Comparison of ENCODE assay signal across 1 cellular context in the genomic region with DNA sequence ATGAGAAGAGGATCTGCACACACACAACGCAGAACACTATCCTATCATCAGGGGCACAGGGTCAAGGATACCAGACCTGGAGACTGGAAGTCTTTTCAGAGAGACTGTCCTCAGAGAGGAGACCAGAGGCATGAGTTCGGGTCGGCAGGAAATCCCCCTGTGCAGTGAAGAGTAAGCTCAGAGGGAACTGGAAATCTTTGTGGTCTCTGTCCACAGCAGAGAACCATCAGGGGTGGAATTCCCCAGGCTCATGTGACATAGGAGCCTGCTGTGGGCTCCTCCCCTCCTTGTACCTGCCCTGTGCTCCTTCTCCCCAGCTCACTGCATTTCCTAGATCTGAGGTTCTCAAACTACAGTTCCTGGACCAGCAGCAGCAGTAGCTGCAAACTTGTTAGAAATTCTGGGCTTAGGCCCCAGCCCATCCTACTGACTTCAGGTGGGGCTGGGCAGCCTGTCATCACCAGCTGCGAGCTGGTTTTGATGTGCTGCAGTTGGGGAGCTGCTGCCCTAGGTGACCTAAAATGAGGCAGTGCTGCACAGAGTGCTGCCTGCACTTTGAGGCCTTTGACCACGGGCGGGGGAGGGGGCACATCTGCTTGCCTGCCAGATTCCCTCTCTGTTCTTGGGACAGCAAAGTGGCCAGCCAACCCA.
TF ChIP-seq lines count a peak whose summit lies in the region.

No MANE protein-coding gene starts in this region.

TF ChIP-seq in GM12878, 131 proteins besides CTCF, POLR2A, EP300 and RAD21 (continued from another document):
- no peak for TF ChIP-seq SREBF1 (IDR thresholded peaks at IDR 0.05; ENCODE audit: low read length)
- peak; percentile 90 for TF ChIP-seq BACH1 (IDR thresholded peaks at IDR 0.05; ENCODE audit: borderline replicate concordance)
- TF ChIP-seq CHD2 (IDR thresholded peaks at IDR 0.05; ENCODE audit: borderline replicate concordance, low read depth, low read length): peak; percentile 33; the same call in 1 of the 2 replicates
- TF ChIP-seq MAX (IDR thresholded peaks at IDR 0.05; ENCODE audit: low read depth, low read length): peak; percentile 54; the same call in 1 of the 2 replicates
- TF ChIP-seq CBFB (IDR thresholded peaks at IDR 0.05; ENCODE audit: low read depth): peak; percentile 92
- no peak for TF ChIP-seq CHD1 (IDR thresholded peaks at IDR 0.05; ENCODE audit: low read depth, low read length)
- TF ChIP-seq FOS (IDR thresholded peaks at IDR 0.05; ENCODE audit: borderline replicate concordance, extremely low read depth, insufficient read length): no peak
- TF ChIP-seq NR2F1 (conservative IDR thresholded peaks at IDR 0.05): peak; percentile 73; the same call in 1 of the 2 replicates
- TF ChIP-seq, protein P1, sequence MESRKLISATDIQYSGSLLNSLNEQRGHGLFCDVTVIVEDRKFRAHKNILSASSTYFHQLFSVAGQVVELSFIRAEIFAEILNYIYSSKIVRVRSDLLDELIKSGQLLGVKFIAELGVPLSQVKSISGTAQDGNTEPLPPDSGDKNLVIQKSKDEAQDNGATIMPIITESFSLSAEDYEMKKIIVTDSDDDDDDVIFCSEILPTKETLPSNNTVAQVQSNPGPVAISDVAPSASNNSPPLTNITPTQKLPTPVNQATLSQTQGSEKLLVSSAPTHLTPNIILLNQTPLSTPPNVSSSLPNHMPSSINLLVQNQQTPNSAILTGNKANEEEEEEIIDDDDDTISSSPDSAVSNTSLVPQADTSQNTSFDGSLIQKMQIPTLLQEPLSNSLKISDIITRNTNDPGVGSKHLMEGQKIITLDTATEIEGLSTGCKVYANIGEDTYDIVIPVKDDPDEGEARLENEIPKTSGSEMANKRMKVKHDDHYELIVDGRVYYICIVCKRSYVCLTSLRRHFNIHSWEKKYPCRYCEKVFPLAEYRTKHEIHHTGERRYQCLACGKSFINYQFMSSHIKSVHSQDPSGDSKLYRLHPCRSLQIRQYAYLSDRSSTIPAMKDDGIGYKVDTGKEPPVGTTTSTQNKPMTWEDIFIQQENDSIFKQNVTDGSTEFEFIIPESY (IDR thresholded peaks at IDR 0.05): no peak
- no peak for TF ChIP-seq PAX8 (IDR thresholded peaks at IDR 0.05)
- TF ChIP-seq TBL1XR1 (IDR thresholded peaks at IDR 0.05; ENCODE audit: low read depth, low read length): peak; percentile 72; the same call in 1 of the 2 replicates
- TF ChIP-seq FOXM1 (IDR thresholded peaks at IDR 0.05; ENCODE audit: low read depth, low read length): peak; percentile 64; the same call in 1 of the 2 replicates
- TF ChIP-seq JUND (IDR thresholded peaks at IDR 0.05; ENCODE audit: low read depth, low read length): no peak
- TF ChIP-seq POU2F2 (IDR thresholded peaks at IDR 0.05; ENCODE audit: borderline replicate concordance, low read depth, low read length): 0 out of 3 replicates have a peak, but pooled peaks have one; percentile 41
- TF ChIP-seq, protein P2, sequence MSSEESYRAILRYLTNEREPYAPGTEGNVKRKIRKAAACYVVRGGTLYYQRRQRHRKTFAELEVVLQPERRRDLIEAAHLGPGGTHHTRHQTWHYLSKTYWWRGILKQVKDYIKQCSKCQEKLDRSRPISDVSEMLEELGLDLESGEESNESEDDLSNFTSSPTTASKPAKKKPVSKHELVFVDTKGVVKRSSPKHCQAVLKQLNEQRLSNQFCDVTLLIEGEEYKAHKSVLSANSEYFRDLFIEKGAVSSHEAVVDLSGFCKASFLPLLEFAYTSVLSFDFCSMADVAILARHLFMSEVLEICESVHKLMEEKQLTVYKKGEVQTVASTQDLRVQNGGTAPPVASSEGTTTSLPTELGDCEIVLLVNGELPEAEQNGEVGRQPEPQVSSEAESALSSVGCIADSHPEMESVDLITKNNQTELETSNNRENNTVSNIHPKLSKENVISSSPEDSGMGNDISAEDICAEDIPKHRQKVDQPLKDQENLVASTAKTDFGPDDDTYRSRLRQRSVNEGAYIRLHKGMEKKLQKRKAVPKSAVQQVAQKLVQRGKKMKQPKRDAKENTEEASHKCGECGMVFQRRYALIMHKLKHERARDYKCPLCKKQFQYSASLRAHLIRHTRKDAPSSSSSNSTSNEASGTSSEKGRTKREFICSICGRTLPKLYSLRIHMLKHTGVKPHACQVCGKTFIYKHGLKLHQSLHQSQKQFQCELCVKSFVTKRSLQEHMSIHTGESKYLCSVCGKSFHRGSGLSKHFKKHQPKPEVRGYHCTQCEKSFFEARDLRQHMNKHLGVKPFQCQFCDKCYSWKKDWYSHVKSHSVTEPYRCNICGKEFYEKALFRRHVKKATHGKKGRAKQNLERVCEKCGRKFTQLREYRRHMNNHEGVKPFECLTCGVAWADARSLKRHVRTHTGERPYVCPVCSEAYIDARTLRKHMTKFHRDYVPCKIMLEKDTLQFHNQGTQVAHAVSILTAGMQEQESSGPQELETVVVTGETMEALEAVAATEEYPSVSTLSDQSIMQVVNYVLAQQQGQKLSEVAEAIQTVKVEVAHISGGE (CRISPR knock-in tag; IDR thresholded peaks at IDR 0.05): 0 out of 2 replicates have a peak, but pooled peaks have one; percentile 30
- TF ChIP-seq SPI1 (IDR thresholded peaks at IDR 0.05; ENCODE audit: borderline replicate concordance, insufficient read depth, low read depth, low read length): peak; percentile 97
- peak; percentile 99 for TF ChIP-seq RELB (IDR thresholded peaks at IDR 0.05; ENCODE audit: low read depth)
- no peak for TF ChIP-seq NFXL1 (IDR thresholded peaks at IDR 0.05; ENCODE audit: borderline replicate concordance)
- TF ChIP-seq BCL11A (IDR thresholded peaks at IDR 0.05; ENCODE audit: low read depth, low read length): peak; percentile 74
- TF ChIP-seq ESRRA (IDR thresholded peaks at IDR 0.05; ENCODE audit: low read length): no peak
- TF ChIP-seq, protein P3, sequence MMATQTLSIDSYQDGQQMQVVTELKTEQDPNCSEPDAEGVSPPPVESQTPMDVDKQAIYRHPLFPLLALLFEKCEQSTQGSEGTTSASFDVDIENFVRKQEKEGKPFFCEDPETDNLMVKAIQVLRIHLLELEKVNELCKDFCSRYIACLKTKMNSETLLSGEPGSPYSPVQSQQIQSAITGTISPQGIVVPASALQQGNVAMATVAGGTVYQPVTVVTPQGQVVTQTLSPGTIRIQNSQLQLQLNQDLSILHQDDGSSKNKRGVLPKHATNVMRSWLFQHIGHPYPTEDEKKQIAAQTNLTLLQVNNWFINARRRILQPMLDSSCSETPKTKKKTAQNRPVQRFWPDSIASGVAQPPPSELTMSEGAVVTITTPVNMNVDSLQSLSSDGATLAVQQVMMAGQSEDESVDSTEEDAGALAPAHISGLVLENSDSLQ (IDR thresholded peaks at IDR 0.05): peak; percentile 29; the same call in 1 of the 2 replicates
- TF ChIP-seq, protein P4, sequence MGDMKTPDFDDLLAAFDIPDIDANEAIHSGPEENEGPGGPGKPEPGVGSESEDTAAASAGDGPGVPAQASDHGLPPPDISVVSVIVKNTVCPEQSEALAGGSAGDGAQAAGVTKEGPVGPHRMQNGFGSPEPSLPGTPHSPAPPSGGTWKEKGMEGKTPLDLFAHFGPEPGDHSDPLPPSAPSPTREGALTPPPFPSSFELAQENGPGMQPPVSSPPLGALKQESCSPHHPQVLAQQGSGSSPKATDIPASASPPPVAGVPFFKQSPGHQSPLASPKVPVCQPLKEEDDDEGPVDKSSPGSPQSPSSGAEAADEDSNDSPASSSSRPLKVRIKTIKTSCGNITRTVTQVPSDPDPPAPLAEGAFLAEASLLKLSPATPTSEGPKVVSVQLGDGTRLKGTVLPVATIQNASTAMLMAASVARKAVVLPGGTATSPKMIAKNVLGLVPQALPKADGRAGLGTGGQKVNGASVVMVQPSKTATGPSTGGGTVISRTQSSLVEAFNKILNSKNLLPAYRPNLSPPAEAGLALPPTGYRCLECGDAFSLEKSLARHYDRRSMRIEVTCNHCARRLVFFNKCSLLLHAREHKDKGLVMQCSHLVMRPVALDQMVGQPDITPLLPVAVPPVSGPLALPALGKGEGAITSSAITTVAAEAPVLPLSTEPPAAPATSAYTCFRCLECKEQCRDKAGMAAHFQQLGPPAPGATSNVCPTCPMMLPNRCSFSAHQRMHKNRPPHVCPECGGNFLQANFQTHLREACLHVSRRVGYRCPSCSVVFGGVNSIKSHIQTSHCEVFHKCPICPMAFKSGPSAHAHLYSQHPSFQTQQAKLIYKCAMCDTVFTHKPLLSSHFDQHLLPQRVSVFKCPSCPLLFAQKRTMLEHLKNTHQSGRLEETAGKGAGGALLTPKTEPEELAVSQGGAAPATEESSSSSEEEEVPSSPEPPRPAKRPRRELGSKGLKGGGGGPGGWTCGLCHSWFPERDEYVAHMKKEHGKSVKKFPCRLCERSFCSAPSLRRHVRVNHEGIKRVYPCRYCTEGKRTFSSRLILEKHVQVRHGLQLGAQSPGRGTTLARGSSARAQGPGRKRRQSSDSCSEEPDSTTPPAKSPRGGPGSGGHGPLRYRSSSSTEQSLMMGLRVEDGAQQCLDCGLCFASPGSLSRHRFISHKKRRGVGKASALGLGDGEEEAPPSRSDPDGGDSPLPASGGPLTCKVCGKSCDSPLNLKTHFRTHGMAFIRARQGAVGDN (IDR thresholded peaks at IDR 0.05): peak; percentile 24
- peak; percentile 36; the same call in 1 of the 2 replicates for TF ChIP-seq CREB1 (IDR thresholded peaks at IDR 0.05; ENCODE audit: low read depth)
- TF ChIP-seq, protein P5, sequence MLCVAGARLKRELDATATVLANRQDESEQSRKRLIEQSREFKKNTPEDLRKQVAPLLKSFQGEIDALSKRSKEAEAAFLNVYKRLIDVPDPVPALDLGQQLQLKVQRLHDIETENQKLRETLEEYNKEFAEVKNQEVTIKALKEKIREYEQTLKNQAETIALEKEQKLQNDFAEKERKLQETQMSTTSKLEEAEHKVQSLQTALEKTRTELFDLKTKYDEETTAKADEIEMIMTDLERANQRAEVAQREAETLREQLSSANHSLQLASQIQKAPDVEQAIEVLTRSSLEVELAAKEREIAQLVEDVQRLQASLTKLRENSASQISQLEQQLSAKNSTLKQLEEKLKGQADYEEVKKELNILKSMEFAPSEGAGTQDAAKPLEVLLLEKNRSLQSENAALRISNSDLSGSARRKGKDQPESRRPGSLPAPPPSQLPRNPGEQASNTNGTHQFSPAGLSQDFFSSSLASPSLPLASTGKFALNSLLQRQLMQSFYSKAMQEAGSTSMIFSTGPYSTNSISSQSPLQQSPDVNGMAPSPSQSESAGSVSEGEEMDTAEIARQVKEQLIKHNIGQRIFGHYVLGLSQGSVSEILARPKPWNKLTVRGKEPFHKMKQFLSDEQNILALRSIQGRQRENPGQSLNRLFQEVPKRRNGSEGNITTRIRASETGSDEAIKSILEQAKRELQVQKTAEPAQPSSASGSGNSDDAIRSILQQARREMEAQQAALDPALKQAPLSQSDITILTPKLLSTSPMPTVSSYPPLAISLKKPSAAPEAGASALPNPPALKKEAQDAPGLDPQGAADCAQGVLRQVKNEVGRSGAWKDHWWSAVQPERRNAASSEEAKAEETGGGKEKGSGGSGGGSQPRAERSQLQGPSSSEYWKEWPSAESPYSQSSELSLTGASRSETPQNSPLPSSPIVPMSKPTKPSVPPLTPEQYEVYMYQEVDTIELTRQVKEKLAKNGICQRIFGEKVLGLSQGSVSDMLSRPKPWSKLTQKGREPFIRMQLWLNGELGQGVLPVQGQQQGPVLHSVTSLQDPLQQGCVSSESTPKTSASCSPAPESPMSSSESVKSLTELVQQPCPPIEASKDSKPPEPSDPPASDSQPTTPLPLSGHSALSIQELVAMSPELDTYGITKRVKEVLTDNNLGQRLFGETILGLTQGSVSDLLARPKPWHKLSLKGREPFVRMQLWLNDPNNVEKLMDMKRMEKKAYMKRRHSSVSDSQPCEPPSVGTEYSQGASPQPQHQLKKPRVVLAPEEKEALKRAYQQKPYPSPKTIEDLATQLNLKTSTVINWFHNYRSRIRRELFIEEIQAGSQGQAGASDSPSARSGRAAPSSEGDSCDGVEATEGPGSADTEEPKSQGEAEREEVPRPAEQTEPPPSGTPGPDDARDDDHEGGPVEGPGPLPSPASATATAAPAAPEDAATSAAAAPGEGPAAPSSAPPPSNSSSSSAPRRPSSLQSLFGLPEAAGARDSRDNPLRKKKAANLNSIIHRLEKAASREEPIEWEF (IDR thresholded peaks at IDR 0.05; ENCODE audit: insufficient replicate concordance, low read depth, low read length): no peak
- TF ChIP-seq, protein P6, sequence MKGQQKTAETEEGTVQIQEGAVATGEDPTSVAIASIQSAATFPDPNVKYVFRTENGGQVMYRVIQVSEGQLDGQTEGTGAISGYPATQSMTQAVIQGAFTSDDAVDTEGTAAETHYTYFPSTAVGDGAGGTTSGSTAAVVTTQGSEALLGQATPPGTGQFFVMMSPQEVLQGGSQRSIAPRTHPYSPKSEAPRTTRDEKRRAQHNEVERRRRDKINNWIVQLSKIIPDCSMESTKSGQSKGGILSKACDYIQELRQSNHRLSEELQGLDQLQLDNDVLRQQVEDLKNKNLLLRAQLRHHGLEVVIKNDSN (IDR thresholded peaks at IDR 0.05; ENCODE audit: borderline replicate concordance, extremely low read length, insufficient read depth, low read depth, low read length): peak; percentile 62
- TF ChIP-seq RELA (IDR thresholded peaks at IDR 0.05; ENCODE audit: borderline replicate concordance, partially characterized antibody): peak; percentile 99
- TF ChIP-seq E2F4 (IDR thresholded peaks at IDR 0.05; ENCODE audit: low read depth, low read length): no peak
- no peak for TF ChIP-seq MTA3 (IDR thresholded peaks at IDR 0.05; ENCODE audit: borderline replicate concordance, low read length)
- TF ChIP-seq PAX5 (IDR thresholded peaks at IDR 0.05; ENCODE audit: borderline replicate concordance, low read depth, low read length): peak; percentile 77; the same call in 1 of the 2 replicates
